8 cellular contexts compared by ENCODE assay signal in the genomic region with DNA sequence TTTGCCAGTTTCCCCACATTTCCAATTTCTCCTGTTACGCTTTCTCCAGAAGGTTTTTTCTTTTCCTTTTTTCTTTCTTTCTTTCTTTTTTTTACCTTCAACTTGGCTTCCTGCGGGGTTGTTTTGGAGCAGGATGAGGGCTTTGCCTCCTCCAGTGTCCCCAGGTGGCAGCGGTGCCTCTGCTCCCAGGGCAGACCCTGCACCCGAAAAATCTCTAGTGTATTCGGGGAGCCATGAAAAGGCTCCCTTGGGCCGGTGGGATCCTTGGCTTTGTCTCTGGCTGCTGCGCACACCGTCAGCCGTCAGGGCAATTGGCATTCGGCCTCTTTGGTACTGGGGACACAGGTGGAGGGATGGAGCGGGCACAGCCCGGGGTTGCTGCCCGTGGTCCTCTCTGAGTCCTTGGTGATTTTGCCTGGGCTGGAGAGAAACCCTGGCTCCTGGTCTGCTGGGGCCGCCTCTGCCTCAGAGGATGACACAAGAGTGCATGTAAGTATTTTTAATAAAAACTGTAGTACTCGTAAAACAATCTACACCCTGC. TPM values are rescaled to one million over a fixed set of nuclear protein-coding genes. Genes with fewer than 3 reads are reported as not detected.
A peak's percentile ranks its signal among the peaks of the same experiment; 100 is the strongest.
DNase-seq lines count a peak whose midpoint lies in the region; ATAC-seq and TF ChIP-seq lines count a peak whose summit lies in the region.
"Had no signal": no experiment of that assay in that cellular context is flagged by ENCODE, and none has a peak within 500 bp of the region (broad histone marks: within the 10 kb centered on the region; RNA-seq: fewer than 3 reads in every experiment).

No MANE protein-coding gene starts in this region.

- DNase-seq in GM23338 (ENCODE audit: low spot score) (peak; percentile 43), WERI-Rb-1 (no peak), right cardiac atrium (no peak), smooth muscle cell (lab: John Stamatoyannopoulos, UW; ENCODE audit: unreplicated experiment) (no peak), C1 segment of cervical spinal cord (lab: John Stamatoyannopoulos, UW) (no peak), NCI-H82 (lab: John Stamatoyannopoulos, UW) (no peak)
- DNase-seq in central memory CD4-positive, alpha-beta T cell = no peak

- H3K4me2 ChIP-seq in GM23338 (peak overlapping the region; percentile 99), smooth muscle cell (peak overlapping the region; percentile 96)

- no peak overlapping the region for H3K27ac Mint-ChIP-seq in GM23338

- H3K4me1 ChIP-seq in GM23338 (ENCODE audit: insufficient read depth) (peaks cover 8% of the 10 kb centered on the region; the same call in 1 of the 2 replicates), right cardiac atrium (ENCODE audit: control insufficient read depth, insufficient read depth, low read length) (peaks cover 3% of the 10 kb centered on the region), smooth muscle cell (ENCODE audit: low read depth) (peaks cover 13% of the 10 kb centered on the region)

- no peaks in the 10 kb centered on the region for H3K79me2 ChIP-seq in GM23338 (replicated peaks; ENCODE audit: insufficient read depth)
- no peaks in the 10 kb centered on the region for H3K79me2 ChIP-seq in smooth muscle cell (ENCODE audit: low read depth)

- peak overlapping the region; percentile 91 for H3K4me3 ChIP-seq in GM23338
- H3K4me3 ChIP-seq in WERI-Rb-1 (ENCODE audit: low read depth, low read length) = peak overlapping the region; percentile 48
- peak overlapping the region; percentile 94 for H3K4me3 ChIP-seq in right cardiac atrium (ENCODE audit: low read length)
- peak overlapping the region; percentile 73 for H3K4me3 ChIP-seq in smooth muscle cell

- H3K4me1 Mint-ChIP-seq in GM23338 = peaks cover 32% of the 10 kb centered on the region

- intact Hi-C loops in right cardiac atrium (cut with DNase I) = no loop called here

- H3K9ac ChIP-seq in smooth muscle cell (ENCODE audit: low read depth) = no peak overlapping the region

- H3K36me3 ChIP-seq in GM23338 (ENCODE audit: insufficient read depth) (no peaks in the 10 kb centered on the region), WERI-Rb-1 (no peaks in the 10 kb centered on the region), smooth muscle cell (ENCODE audit: low read depth) (no peaks in the 10 kb centered on the region)

- no peaks in the 10 kb centered on the region for H3K9me2 ChIP-seq in GM23338 (ENCODE audit: insufficient read depth)

- H3K27me3 Mint-ChIP-seq in GM23338 (ENCODE audit: insufficient read depth, low read depth, poor library complexity) = peaks cover 36% of the 10 kb centered on the region

- H3K9me3 ChIP-seq in WERI-Rb-1 (ENCODE audit: severe bottlenecking) (peaks cover 2% of the 10 kb centered on the region), right cardiac atrium (ENCODE audit: control insufficient read depth, low read length) (no peaks in the 10 kb centered on the region), smooth muscle cell (replicated peaks; ENCODE audit: low read depth) (no peaks in the 10 kb centered on the region)

- 36% methylated on average over 15 of the region's 15 CpGs for WGBS in right cardiac atrium
- 29% methylated on average over 15 of the region's 15 CpGs for WGBS in smooth muscle cell (ENCODE audit: low lambda C conversion rate)

- peaks cover 8% of the 10 kb centered on the region for H3K9me3 Mint-ChIP-seq in GM23338

- peak overlapping the region; percentile 94 for H3K4me3 Mint-ChIP-seq in GM23338

- peak; percentile 32 for ATAC-seq in GM23338
- no peak for ATAC-seq in right cardiac atrium

- H3K36me3 Mint-ChIP-seq in GM23338 (ENCODE audit: low read depth) = no peaks in the 10 kb centered on the region; the same call in 2 of the 3 replicates

- peaks cover 68% of the 10 kb centered on the region for H3K27me3 ChIP-seq in GM23338 (ENCODE audit: insufficient read depth)
- no peaks in the 10 kb centered on the region for H3K27me3 ChIP-seq in WERI-Rb-1 (ENCODE audit: insufficient read depth, low read depth, severe bottlenecking)
- H3K27me3 ChIP-seq in right cardiac atrium (ENCODE audit: control insufficient read depth, insufficient read depth) = no peaks in the 10 kb centered on the region
- no peaks in the 10 kb centered on the region for H3K27me3 ChIP-seq in smooth muscle cell (ENCODE audit: low read depth)

- H3K27ac ChIP-seq in GM23338 (ENCODE audit: low read depth) (no peak overlapping the region), WERI-Rb-1 (no peak overlapping the region), right cardiac atrium (ENCODE audit: low read length) (no peak overlapping the region), smooth muscle cell (ENCODE audit: low read depth) (no peak overlapping the region)

- TF ChIP-seq CTCF in GM23338 (conservative IDR thresholded peaks at IDR 0.05; ENCODE audit: low read depth in 2 of 2) (no peak), WERI-Rb-1 (IDR thresholded peaks at IDR 0.05; ENCODE audit: low read depth, low read length) (no peak), smooth muscle cell (IDR thresholded peaks at IDR 0.05; ENCODE audit: borderline replicate concordance, insufficient read depth, poor library complexity, severe bottlenecking) (no peak)

- H3F3A ChIP-seq in GM23338 (replicated peaks; ENCODE audit: low read depth) (0 out of 2 replicates have a peak, but pooled peaks cover 5% of the 10 kb centered on the region), smooth muscle cell (ENCODE audit: low read depth) (no peaks in the 10 kb centered on the region)

- peak overlapping the region; percentile 100 for H2AFZ ChIP-seq in GM23338
- H2AFZ ChIP-seq in smooth muscle cell (ENCODE audit: low read depth) = peak overlapping the region; percentile 78

- H4K20me1 ChIP-seq in GM23338 (replicated peaks; ENCODE audit: insufficient read depth) (peaks cover 3% of the 10 kb centered on the region), smooth muscle cell (ENCODE audit: low read depth) (no peaks in the 10 kb centered on the region)

TF ChIP-seq in GM23338, 12 proteins besides CTCF, POLR2A, EP300 and RAD21:
- TF ChIP-seq ZNF114 (CRISPR knock-in tag; IDR thresholded peaks at IDR 0.05) (no peak), EZH2 (IDR thresholded peaks at IDR 0.05; ENCODE audit: low read depth, unreplicated experiment) (peak; percentile 31)

RNA-seq across cellular contexts. Expression of gene ITGB3, which starts 0.8 kb away (rescaled TPM):
- 0.52 TPM in 1 of 2 replicates, not detected in the other for total RNA-seq in GM23338 (2014; rRNA removed; shearing (Covaris generic))
- polyA plus RNA-seq in GM23338 (2016; fragmentation: Nextera tagmentation; extraction: Ambion mirVana) = 0.07 TPM in 1 of 2 replicates, not detected in the other
- 10 to 100 TPM in 1 of 4 donors, 1 to 10 TPM in 3; 5.0 to 11.9 (median 6.5) TPM for total RNA-seq in right cardiac atrium
- 2.3 TPM for polyA plus RNA-seq in right cardiac atrium
- 5.1 and 7.9 TPM in 2 replicates for total RNA-seq in smooth muscle cell
- polyA plus RNA-seq in smooth muscle cell = 3.9 and 5.2 TPM in 2 replicates

RNA-seq across cellular contexts. Expression of gene MYL4, which starts 45.3 kb away (rescaled TPM):
- not detected in 2 replicates for total RNA-seq in GM23338 (2014; rRNA removed; shearing (Covaris generic))
- polyA plus RNA-seq in GM23338 (2016; fragmentation: Nextera tagmentation; extraction: Ambion mirVana) = 0.44 and 2.5 TPM in 2 replicates
- total RNA-seq in right cardiac atrium = 1,000 to 10,000 TPM; 3,878 to 6,276 (median 5,738) TPM
- 10,368 TPM for polyA plus RNA-seq in right cardiac atrium
- 6.5 and 8.3 TPM in 2 replicates for total RNA-seq in smooth muscle cell
- 6.5 and 7.7 TPM in 2 replicates for polyA plus RNA-seq in smooth muscle cell
- total RNA-seq: ureter had no signal

Comparison
In these comparisons a context has a peak if more than half of its experiments do, and no peak if none do; other contexts are left out.
1. RNA of gene MYL4, which starts 45.3 kb away (total RNA-seq): 3,878 to 6,276 TPM in right cardiac atrium; 6.5 to 8.3 TPM in smooth muscle cell and not detected in GM23338; every median in the first group is over 100 times any median in the second.
2. Peak in every context shown above with its lines, with median percentiles within 50 percentile points of each other: H3K4me3 ChIP-seq.